ENCODE assay signal across 23 cellular contexts in the genomic region with DNA sequence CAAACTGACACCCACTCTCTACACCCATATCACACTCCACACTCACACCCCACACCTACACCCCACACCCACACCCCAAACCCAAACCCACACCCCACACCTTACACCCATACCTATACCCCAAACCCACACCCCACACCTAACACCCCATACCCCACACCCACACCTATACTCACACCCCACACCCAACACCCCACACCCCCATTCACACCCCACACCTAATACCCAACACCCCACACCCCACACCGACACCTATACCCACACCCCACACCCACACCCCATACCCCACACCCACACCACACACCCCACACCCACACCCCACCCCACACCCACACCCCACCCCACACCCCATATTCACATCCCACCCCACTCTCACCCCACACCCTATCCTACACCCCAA.
"Had no signal": no experiment of that assay in that cellular context is flagged by ENCODE, and none has a peak within 500 bp of the region (broad histone marks: within the 10 kb centered on the region; RNA-seq: fewer than 3 reads in every experiment).

No MANE protein-coding gene starts in this region.

- DNase-seq: Kasumi-1, MM.1S, NCI-H1092 treated with DMSO at 0.1 percent for 48 hours, NCI-H1436, NCI-H187, NCI-H2029, NCI-H2081 treated with DMSO at 0.1 percent for 48 hours, NCI-H2171, NCI-H226, NCI-H446, NCI-H510A, NCI-H524 treated with DMSO at 0.1 percent for 48 hours, NCI-H69, NCI-H774, PC-3, SHP77, SK-N-SH had no signal

- H3K4me3 ChIP-seq: K562 had no signal

- FAIRE-seq: HepG2, K562 had no signal

- H3K27me3 Mint-ChIP-seq: IgD-negative memory B cell had no signal

- H3K27ac ChIP-seq: KMS-11, RWPE1 had no signal

- H3K9me3 Mint-ChIP-seq: IgD-negative memory B cell had no signal

- H3K4me3 Mint-ChIP-seq: IgD-negative memory B cell had no signal

- H3K4me2 ChIP-seq: KMS-11, SK-N-SH had no signal

- ATAC-seq: K562, Panc1, PC-3 had no signal

- H3K9ac ChIP-seq: KMS-11, SK-N-SH had no signal

- H3K9me3 ChIP-seq: SK-N-SH had no signal

- H3K9me2 ChIP-seq: SK-N-SH had no signal
